In genomic region chr13:36819064-36819810, GRCh38 we compare ENCODE assay signal across 1 cellular context.
TF ChIP-seq lines count a peak whose summit lies in the region.

RFXAP (plus strand) TSS chr13:36819222; CDS start chr13:36819358, 136 bp downstream.

TF ChIP-seq in HepG2, 621 proteins besides CTCF, POLR2A, EP300 and RAD21 (continued from another document):
- TF ChIP-seq MLXIP (CRISPR knock-in tag; IDR thresholded peaks at IDR 0.05; ENCODE audit: borderline replicate concordance) (no peak), ZNF260 (CRISPR knock-in tag; IDR thresholded peaks at IDR 0.05; ENCODE audit: borderline replicate concordance, low read depth) (no peak), ZNF160 (CRISPR knock-in tag; IDR thresholded peaks at IDR 0.05) (no peak), ONECUT2 (CRISPR knock-in tag; IDR thresholded peaks at IDR 0.05) (no peak), HDAC6 (IDR thresholded peaks at IDR 0.05; ENCODE audit: low read depth, low read length) (no peak), NKX3-1 (CRISPR knock-in tag; IDR thresholded peaks at IDR 0.05) (no peak), MXD1 (CRISPR knock-in tag; IDR thresholded peaks at IDR 0.05) (no peak), E2F5 (CRISPR knock-in tag; conservative IDR thresholded peaks at IDR 0.05) (no peak), FOXO4 (CRISPR knock-in tag; conservative IDR thresholded peaks at IDR 0.05) (no peak), DDIT3 (CRISPR knock-in tag; IDR thresholded peaks at IDR 0.05) (no peak), ZGPAT (CRISPR knock-in tag; IDR thresholded peaks at IDR 0.05) (0 out of 2 replicates have a peak, but pooled peaks have one; percentile 18), KAT2B (IDR thresholded peaks at IDR 0.05; ENCODE audit: borderline replicate concordance, low read depth, low read length) (no peak), ZBTB3 (CRISPR knock-in tag; IDR thresholded peaks at IDR 0.05; ENCODE audit: borderline replicate concordance, low read depth) (no peak)
